In the genomic region with DNA sequence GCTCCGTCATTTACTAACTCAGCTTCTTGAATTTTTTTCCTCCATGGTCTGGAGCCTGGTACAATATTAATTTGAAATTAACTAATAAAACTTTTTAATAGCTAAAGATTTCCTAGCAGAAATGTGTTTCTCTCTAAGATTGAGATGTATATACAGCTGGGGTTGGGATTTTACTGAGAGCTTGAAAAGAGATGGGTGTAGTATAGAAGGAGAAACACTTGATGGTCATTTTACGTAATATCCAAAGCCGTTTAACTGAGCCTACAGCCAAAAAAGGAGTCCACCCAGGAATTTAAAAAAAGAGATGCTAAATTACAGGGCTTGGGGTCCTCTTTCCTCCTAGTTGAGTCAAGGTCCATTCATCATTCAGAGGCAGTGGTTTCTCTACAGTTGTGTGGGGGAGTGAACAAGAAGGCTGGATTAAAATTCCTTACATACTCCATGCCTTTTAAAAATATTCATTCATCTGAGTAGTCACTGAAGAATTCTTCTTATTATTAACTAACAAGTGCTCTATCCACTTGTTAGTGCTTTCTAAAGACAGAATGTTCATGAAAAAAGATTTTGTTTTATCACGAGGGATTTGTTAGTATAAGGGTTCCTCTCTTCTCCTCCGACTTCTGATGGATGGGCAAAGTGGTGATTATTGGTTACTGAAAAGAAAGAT, we compare ENCODE assay signal across 12 cellular contexts.
DNase-seq lines count a peak whose midpoint lies in the region; ATAC-seq and TF ChIP-seq lines count a peak whose summit lies in the region.
"Had no signal": no experiment of that assay in that cellular context is flagged by ENCODE, and none has a peak within 500 bp of the region (broad histone marks: within the 10 kb centered on the region; RNA-seq: fewer than 3 reads in every experiment).

No MANE protein-coding gene starts in this region.

- no peak for TF ChIP-seq CTCF in mesothelial cell of epicardium (IDR thresholded peaks at IDR 0.05; ENCODE audit: unreplicated experiment)

- peaks cover 5% of the 10 kb centered on the region for H3K36me3 Mint-ChIP-seq in mesothelial cell of epicardium
- H3K36me3 Mint-ChIP-seq in activated CD8-positive, alpha-beta memory T cell treated with anti-CD3 and anti-CD28 coated beads, Interleukin-2, amount 10 ng/mL, durations not matched to agents 7 days and 5 days, result no peaks in the 10 kb centered on the region
- H3K36me3 Mint-ChIP-seq: CD4-positive, CD25-positive, alpha-beta regulatory T cell; stimulated activated effector memory CD8-positive, alpha-beta T cell treated with anti-CD3 and anti-CD28 coated beads, Interleukin-12 subunit alpha, Interleukin-12 subunit beta, amount 100 ng/mL, for 72 hours had no signal

- peaks cover 39% of the 10 kb centered on the region for H3K4me1 Mint-ChIP-seq in mesothelial cell of epicardium
- H3K4me1 Mint-ChIP-seq in activated CD8-positive, alpha-beta memory T cell treated with anti-CD3 and anti-CD28 coated beads, Interleukin-2, amount 10 ng/mL, durations not matched to agents 7 days and 5 days, result no peaks in the 10 kb centered on the region
- H3K4me1 Mint-ChIP-seq: activated CD4-positive, alpha-beta T cell treated with anti-CD3 and anti-CD28 coated beads for 36 hours; stimulated activated effector memory CD8-positive, alpha-beta T cell treated with anti-CD3 and anti-CD28 coated beads, Interleukin-12 subunit alpha, Interleukin-12 subunit beta, amount 100 ng/mL, for 72 hours had no signal

- H3K27me3 ChIP-seq in MG63 (no peaks in the 10 kb centered on the region), ectodermal cell (ENCODE audit: control insufficient read depth, insufficient read depth, low read length, poor library complexity, severe bottlenecking) (no peaks in the 10 kb centered on the region)

- H3K36me3 ChIP-seq in MG63, result no peaks in the 10 kb centered on the region
- H3K36me3 ChIP-seq in ectodermal cell (ENCODE audit: control insufficient read depth, insufficient read depth, low read length), result no peaks in the 10 kb centered on the region

- peak overlapping the region; percentile 52 for H3K4me3 Mint-ChIP-seq in mesothelial cell of epicardium
- H3K4me3 Mint-ChIP-seq in activated CD8-positive, alpha-beta memory T cell treated with anti-CD3 and anti-CD28 coated beads, Interleukin-2, amount 10 ng/mL, durations not matched to agents 7 days and 5 days, result no peak overlapping the region
- H3K4me3 Mint-ChIP-seq: activated CD4-positive, alpha-beta T cell treated with anti-CD3 and anti-CD28 coated beads for 36 hours; CD4-positive, CD25-positive, alpha-beta regulatory T cell; stimulated activated effector memory CD8-positive, alpha-beta T cell treated with anti-CD3 and anti-CD28 coated beads, Interleukin-12 subunit alpha, Interleukin-12 subunit beta, amount 100 ng/mL, for 72 hours had no signal

- H3K4me1 ChIP-seq in ectodermal cell (ENCODE audit: control insufficient read depth, insufficient read depth, low read length), result peaks cover 19% of the 10 kb centered on the region

- H3K9me3 ChIP-seq in MG63 (no peaks in the 10 kb centered on the region), ectodermal cell (ENCODE audit: control insufficient read depth, low read length) (no peaks in the 10 kb centered on the region)

- H3K4me3 ChIP-seq in MG63 (peak overlapping the region; percentile 5; the same call in 1 of the 2 replicates), ectodermal cell (ENCODE audit: insufficient read depth, low read depth, low read length) (peak overlapping the region; percentile 35)

- no peak for ATAC-seq in HG03457 (IDR thresholded peaks at IDR 0.05; ENCODE audit: unreplicated experiment)
- no peak for ATAC-seq in activated CD8-positive, alpha-beta memory T cell treated with anti-CD3 and anti-CD28 coated beads, Interleukin-2, amount 10 ng/mL, durations not matched to agents 7 days and 5 days
- ATAC-seq: activated CD4-positive, alpha-beta T cell treated with anti-CD3 and anti-CD28 coated beads for 36 hours; stimulated activated effector memory CD8-positive, alpha-beta T cell treated with anti-CD3 and anti-CD28 coated beads, Interleukin-12 subunit alpha, Interleukin-12 subunit beta, amount 100 ng/mL, for 72 hours had no signal

- H3K27ac Mint-ChIP-seq in mesothelial cell of epicardium, result peak overlapping the region; percentile 86
- H3K27ac Mint-ChIP-seq in activated CD8-positive, alpha-beta memory T cell treated with anti-CD3 and anti-CD28 coated beads, Interleukin-2, amount 10 ng/mL, durations not matched to agents 7 days and 5 days, result no peak overlapping the region
- H3K27ac Mint-ChIP-seq: activated CD4-positive, alpha-beta T cell treated with anti-CD3 and anti-CD28 coated beads for 36 hours; CD4-positive, CD25-positive, alpha-beta regulatory T cell; stimulated activated effector memory CD8-positive, alpha-beta T cell treated with anti-CD3 and anti-CD28 coated beads, Interleukin-12 subunit alpha, Interleukin-12 subunit beta, amount 100 ng/mL, for 72 hours had no signal

- CTCF ChIA-PET in activated CD8-positive, alpha-beta memory T cell treated with anti-CD3 and anti-CD28 coated beads, Interleukin-2, amount 10 ng/mL, durations not matched to agents 7 days and 5 days (lab: Charles Lee), result no interaction called here

- 68 to 78% methylated on average over 4 to 5 of the region's 5 CpGs for whole genome bisulfite sequencing in ectodermal cell, 2 experiments

- H3K9me3 Mint-ChIP-seq in mesothelial cell of epicardium, result no peaks in the 10 kb centered on the region
- no peaks in the 10 kb centered on the region for H3K9me3 Mint-ChIP-seq in activated CD8-positive, alpha-beta memory T cell treated with anti-CD3 and anti-CD28 coated beads, Interleukin-2, amount 10 ng/mL, durations not matched to agents 7 days and 5 days (ENCODE audit: low read depth)
- H3K9me3 Mint-ChIP-seq: stimulated activated effector memory CD8-positive, alpha-beta T cell treated with anti-CD3 and anti-CD28 coated beads, Interleukin-12 subunit alpha, Interleukin-12 subunit beta, amount 100 ng/mL, for 72 hours had no signal

- H3K27ac ChIP-seq in ectodermal cell (ENCODE audit: insufficient read depth, low read depth, low read length, poor library complexity, severe bottlenecking), result no peak overlapping the region

- peak; percentile 60 for DNase-seq in AG08395 (ENCODE audit: low spot score)
- peak; percentile 35 for DNase-seq in MG63
- DNase-seq in mesothelial cell of epicardium (ENCODE audit: low spot score in 2 of 2, unreplicated experiment in 2 of 2), result no peak
- no peak for DNase-seq in NCI-H2171 (lab: John Stamatoyannopoulos, UW)
- DNase-seq in NCI-H2227 treated with DMSO at 0.1 percent for 48 hours (lab: John Stamatoyannopoulos, UW), result no peak
- no peak for DNase-seq in activated CD8-positive, alpha-beta memory T cell treated with anti-CD3 and anti-CD28 coated beads, Interleukin-2, amount 10 ng/mL, durations not matched to agents 7 days and 5 days
- DNase-seq: activated CD4-positive, alpha-beta T cell treated with anti-CD3 and anti-CD28 coated beads for 36 hours; CD4-positive, CD25-positive, alpha-beta regulatory T cell; KG1 had no signal

- H3K27me3 Mint-ChIP-seq in mesothelial cell of epicardium (ENCODE audit: low read depth), result no peaks in the 10 kb centered on the region
- no peaks in the 10 kb centered on the region for H3K27me3 Mint-ChIP-seq in activated CD8-positive, alpha-beta memory T cell treated with anti-CD3 and anti-CD28 coated beads, Interleukin-2, amount 10 ng/mL, durations not matched to agents 7 days and 5 days

Comparison
In these comparisons a context has a peak if more than half of its experiments do, and no peak if none do; other contexts are left out.
1. DNase-seq: peak in AG08395 (single experiment) and MG63 (single experiment); none in mesothelial cell of epicardium (0 of 2), NCI-H2171 (single experiment), NCI-H2227 treated with DMSO at 0.1 percent for 48 hours (single experiment) and activated CD8-positive, alpha-beta memory T cell treated with anti-CD3 and anti-CD28 coated beads, Interleukin-2, amount 10 ng/mL, durations not matched to agents 7 days and 5 days (single experiment).